ENCODE assay signal across 35 cellular contexts in genomic region chr19:15616627-15617270, GRCh38. TPM values are rescaled to one million over a fixed set of nuclear protein-coding genes. Genes with fewer than 3 reads are reported as not detected.
"Had no signal": no experiment of that assay in that cellular context is flagged by ENCODE, and none has a peak within 500 bp of the region (broad histone marks: within the 10 kb centered on the region; RNA-seq: fewer than 3 reads in every experiment).

No MANE protein-coding gene starts in this region.

- DNase-seq: activated CD4-positive, alpha-beta T cell treated with anti-CD3 and anti-CD28 coated beads for 36 hours; activated CD4-positive, alpha-beta T cell treated with anti-CD3 and anti-CD28 coated beads, Interleukin-2, amount 10 ng/mL, durations not matched to agents 24 days and 14 days; activated CD4-positive, CD25-positive, alpha-beta regulatory T cell; activated CD4-positive, CD25-positive, alpha-beta regulatory T cell treated with anti-CD3 and anti-CD28 coated beads, Interleukin-2, amount 50 U/mL, for 72 hours; activated CD8-positive, alpha-beta memory T cell treated with anti-CD3 and anti-CD28 coated beads, Interleukin-2, amount 10 ng/mL, durations not matched to agents 7 days and 5 days; activated CD8-positive, alpha-beta memory T cell treated with anti-CD3 and anti-CD28 coated beads, Interleukin-2, amount 50 U/mL, for 4 hours; activated CD8-positive, alpha-beta T cell treated with anti-CD3 and anti-CD28 coated beads, Interleukin-2, amount 10 ng/mL, durations not matched to agents 7 days and 5 days; activated effector memory CD4-positive, alpha-beta T cell treated with Interleukin-2 at 50 U/mL for 16 hours; activated gamma-delta T cell treated with Interleukin-2 at 50 U/mL for 16 hours; activated naive CD4-positive, alpha-beta T cell treated with Interleukin-2 at 50 U/mL for 16 hours; activated naive CD8-positive, alpha-beta T cell treated with anti-CD3 and anti-CD28 coated beads, Interleukin-2, amount 10 ng/mL, durations not matched to agents 7 days and 5 days; activated T-cell treated with anti-CD3 and anti-CD28 coated beads, Interleukin-2, amount 50 U/mL, for 4 hours; dorsolateral prefrontal cortex; effector memory CD4-positive, alpha-beta T cell; endodermal cell; foreskin keratinocyte; gastrocnemius medialis; glutamatergic neuron; heart left ventricle; T-helper 2 cell had no signal

- H3K36me3 Mint-ChIP-seq: activated CD4-positive, alpha-beta memory T cell treated with anti-CD3 and anti-CD28 coated beads for 36 hours; activated CD8-positive, alpha-beta memory T cell treated with anti-CD3 and anti-CD28 coated beads, Interleukin-2, amount 10 ng/mL, durations not matched to agents 7 days and 5 days; activated naive CD4-positive, alpha-beta T cell treated with anti-CD3 and anti-CD28 coated beads, Interleukin-2, amount 50 U/mL, for 24 hours; activated naive CD8-positive, alpha-beta T cell treated with anti-CD3 and anti-CD28 coated beads, Interleukin-2, amount 10 ng/mL, durations not matched to agents 7 days and 5 days; brain had no signal

- H3K4me1 ChIP-seq: ascending aorta, breast epithelium, foreskin keratinocyte, gastrocnemius medialis, heart left ventricle had no signal

- H3K9me3 ChIP-seq: ascending aorta, breast epithelium, gastrocnemius medialis had no signal

- ATAC-seq: activated CD8-positive, alpha-beta memory T cell treated with anti-CD3 and anti-CD28 coated beads, Interleukin-2, amount 10 ng/mL, durations not matched to agents 7 days and 5 days; activated CD8-positive, alpha-beta T cell treated with anti-CD3 and anti-CD28 coated beads, Interleukin-2, amount 10 ng/mL, durations not matched to agents 7 days and 5 days; esophagus mucosa; foreskin keratinocyte; gastrocnemius medialis; heart left ventricle had no signal

- H3K36me3 ChIP-seq: ascending aorta, breast epithelium, gastrocnemius medialis, heart left ventricle had no signal

- H3K4me3 Mint-ChIP-seq: activated CD4-positive, alpha-beta memory T cell treated with anti-CD3 and anti-CD28 coated beads for 36 hours; activated CD4-positive, alpha-beta T cell treated with anti-CD3 and anti-CD28 coated beads for 36 hours; activated CD4-positive, alpha-beta T cell treated with anti-CD3 and anti-CD28 coated beads, Interleukin-2, amount 10 ng/mL, durations not matched to agents 24 days and 14 days; activated CD8-positive, alpha-beta memory T cell treated with anti-CD3 and anti-CD28 coated beads, Interleukin-2, amount 10 ng/mL, durations not matched to agents 7 days and 5 days; activated CD8-positive, alpha-beta T cell treated with anti-CD3 and anti-CD28 coated beads, Interleukin-2, amount 10 ng/mL, durations not matched to agents 7 days and 5 days; activated naive CD4-positive, alpha-beta T cell treated with anti-CD3 and anti-CD28 coated beads, Interleukin-2, amount 50 U/mL, for 24 hours; activated naive CD8-positive, alpha-beta T cell treated with anti-CD3 and anti-CD28 coated beads, Interleukin-2, amount 10 ng/mL, durations not matched to agents 7 days and 5 days; activated T-cell treated with anti-CD3 and anti-CD28 coated beads, Interleukin-2, amount 50 U/mL, for 4 hours; activated T-helper 17 cell treated with anti-CD3 and anti-CD28 coated beads, Interleukin-2, amount 50 U/mL, for 72 hours; brain; central memory CD8-positive, alpha-beta T cell; dendritic cell treated with granulocyte-macrophage colony-stimulating factor and Interleukin-4, amounts not matched to agents 40 ng/mL and 50 ng/mL, for 4 days; endodermal cell had no signal

- H3K4me1 Mint-ChIP-seq: activated CD4-positive, alpha-beta T cell treated with anti-CD3 and anti-CD28 coated beads for 36 hours; activated CD4-positive, alpha-beta T cell treated with anti-CD3 and anti-CD28 coated beads, Interleukin-2, amount 10 ng/mL, durations not matched to agents 24 days and 14 days; activated CD8-positive, alpha-beta memory T cell treated with anti-CD3 and anti-CD28 coated beads, Interleukin-2, amount 10 ng/mL, durations not matched to agents 7 days and 5 days; activated naive CD4-positive, alpha-beta T cell treated with anti-CD3 and anti-CD28 coated beads, Interleukin-2, amount 50 U/mL, for 24 hours; brain; central memory CD8-positive, alpha-beta T cell; endodermal cell had no signal

- H3K4me3 ChIP-seq: ascending aorta, breast epithelium, coronary artery, dorsolateral prefrontal cortex, gastrocnemius medialis, heart left ventricle had no signal

- H3K27ac Mint-ChIP-seq: activated CD4-positive, alpha-beta memory T cell treated with anti-CD3 and anti-CD28 coated beads for 36 hours; activated CD4-positive, alpha-beta T cell treated with anti-CD3 and anti-CD28 coated beads, Interleukin-2, amount 10 ng/mL, durations not matched to agents 24 days and 14 days; activated CD8-positive, alpha-beta memory T cell treated with anti-CD3 and anti-CD28 coated beads, Interleukin-2, amount 10 ng/mL, durations not matched to agents 7 days and 5 days; activated CD8-positive, alpha-beta T cell treated with anti-CD3 and anti-CD28 coated beads, Interleukin-2, amount 10 ng/mL, durations not matched to agents 7 days and 5 days; activated naive CD8-positive, alpha-beta T cell treated with anti-CD3 and anti-CD28 coated beads, Interleukin-2, amount 10 ng/mL, durations not matched to agents 7 days and 5 days; brain; dendritic cell treated with granulocyte-macrophage colony-stimulating factor and Interleukin-4, amounts not matched to agents 40 ng/mL and 50 ng/mL, for 4 days; endodermal cell had no signal

- H3K27me3 ChIP-seq: ascending aorta, foreskin keratinocyte, gastrocnemius medialis had no signal

- H3K27ac ChIP-seq: ascending aorta, breast epithelium, coronary artery, dorsolateral prefrontal cortex, foreskin keratinocyte, gastrocnemius medialis, heart left ventricle had no signal

- H3K9me3 Mint-ChIP-seq: activated CD4-positive, alpha-beta T cell treated with anti-CD3 and anti-CD28 coated beads, Interleukin-2, amount 10 ng/mL, durations not matched to agents 24 days and 14 days; activated naive CD4-positive, alpha-beta T cell treated with anti-CD3 and anti-CD28 coated beads, Interleukin-2, amount 50 U/mL, for 24 hours; activated naive CD8-positive, alpha-beta T cell treated with anti-CD3 and anti-CD28 coated beads, Interleukin-2, amount 10 ng/mL, durations not matched to agents 7 days and 5 days; activated T-cell treated with anti-CD3 and anti-CD28 coated beads, Interleukin-2, amount 50 U/mL, for 4 hours; central memory CD8-positive, alpha-beta T cell; dendritic cell treated with granulocyte-macrophage colony-stimulating factor and Interleukin-4, amounts not matched to agents 40 ng/mL and 50 ng/mL, for 4 days had no signal

RNA-seq across cellular contexts. Expression of gene CYP4F8, which starts 1.7 kb away (rescaled TPM):
- total RNA-seq: activated CD4-positive, alpha-beta memory T cell treated with anti-CD3 and anti-CD28 coated beads for 36 hours; activated CD4-positive, alpha-beta T cell treated with anti-CD3 and anti-CD28 coated beads for 36 hours; activated CD4-positive, alpha-beta T cell treated with anti-CD3 and anti-CD28 coated beads, Interleukin-2, amount 10 ng/mL, durations not matched to agents 24 days and 14 days; activated CD8-positive, alpha-beta memory T cell treated with anti-CD3 and anti-CD28 coated beads for 36 hours; activated CD8-positive, alpha-beta memory T cell treated with anti-CD3 and anti-CD28 coated beads, Interleukin-2, amount 10 ng/mL, durations not matched to agents 7 days and 5 days; activated CD8-positive, alpha-beta T cell treated with anti-CD3 and anti-CD28 coated beads, Interleukin-2, amount 10 ng/mL, durations not matched to agents 7 days and 5 days; activated naive CD8-positive, alpha-beta T cell treated with anti-CD3 and anti-CD28 coated beads, Interleukin-2, amount 10 ng/mL, durations not matched to agents 7 days and 5 days; activated T-cell treated with anti-CD3 and anti-CD28 coated beads, Interleukin-2, amount 50 U/mL, for 4 hours; activated T-helper 17 cell treated with anti-CD3 and anti-CD28 coated beads, Interleukin-2, amount 50 U/mL, for 72 hours; ascending aorta; cardiac septum; cerebellum; endodermal cell; epithelial cell of proximal tubule; esophagus mucosa; foreskin keratinocyte; gastrocnemius medialis; heart left ventricle; T-helper 1 cell treated with Interleukin-12 subunit alpha and Interleukin-12 subunit beta and Interleukin-4 antibody, amounts not matched to agents 30 ng/mL and 1 ng/mL, for 36 hours had no signal
- polyA plus RNA-seq: foreskin keratinocyte, heart left ventricle had no signal

RNA-seq across cellular contexts. Expression of gene CYP4F3, which starts 23.9 kb away (rescaled TPM):
- total RNA-seq: activated CD4-positive, alpha-beta memory T cell treated with anti-CD3 and anti-CD28 coated beads for 36 hours; activated CD4-positive, alpha-beta T cell treated with anti-CD3 and anti-CD28 coated beads, Interleukin-2, amount 10 ng/mL, durations not matched to agents 24 days and 14 days; activated CD8-positive, alpha-beta T cell treated with anti-CD3 and anti-CD28 coated beads, Interleukin-2, amount 10 ng/mL, durations not matched to agents 7 days and 5 days; activated naive CD8-positive, alpha-beta T cell treated with anti-CD3 and anti-CD28 coated beads, Interleukin-2, amount 10 ng/mL, durations not matched to agents 7 days and 5 days; ascending aorta; endodermal cell; epithelial cell of proximal tubule; T-helper 1 cell treated with Interleukin-12 subunit alpha and Interleukin-12 subunit beta and Interleukin-4 antibody, amounts not matched to agents 30 ng/mL and 1 ng/mL, for 36 hours had no signal

RNA-seq across cellular contexts. Expression of gene CYP4F12, which starts 56.1 kb away (rescaled TPM):
- total RNA-seq: activated CD4-positive, alpha-beta T cell treated with anti-CD3 and anti-CD28 coated beads for 36 hours; activated CD4-positive, alpha-beta T cell treated with anti-CD3 and anti-CD28 coated beads, Interleukin-2, amount 10 ng/mL, durations not matched to agents 24 days and 14 days; activated CD8-positive, alpha-beta T cell treated with anti-CD3 and anti-CD28 coated beads, Interleukin-2, amount 10 ng/mL, durations not matched to agents 7 days and 5 days; activated T-cell treated with anti-CD3 and anti-CD28 coated beads, Interleukin-2, amount 50 U/mL, for 4 hours; endodermal cell; epithelial cell of proximal tubule; T-helper 1 cell treated with Interleukin-12 subunit alpha and Interleukin-12 subunit beta and Interleukin-4 antibody, amounts not matched to agents 30 ng/mL and 1 ng/mL, for 36 hours had no signal
